Comparison of ENCODE assay signal across 1 cellular context in the genomic region with DNA sequence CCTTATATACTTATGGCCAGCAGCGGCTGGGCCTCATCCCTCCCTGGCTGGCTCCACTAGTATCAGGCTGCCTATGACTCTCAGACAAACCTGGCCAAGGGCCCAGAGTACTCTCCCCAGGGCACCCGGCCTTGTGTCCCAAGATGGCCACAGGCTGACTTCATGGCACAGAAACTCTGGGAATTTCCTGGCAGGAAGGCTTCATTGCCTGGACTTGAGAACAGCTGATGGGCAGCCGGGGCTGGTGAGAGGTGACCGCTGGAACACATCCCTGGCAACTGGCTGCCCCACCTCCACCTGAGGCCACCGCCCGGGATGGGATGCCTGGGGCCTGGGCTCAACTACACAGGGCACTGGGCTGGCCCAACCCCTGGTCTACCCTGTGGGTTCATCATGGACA.
TF ChIP-seq lines count a peak whose summit lies in the region.

No MANE protein-coding gene starts in this region.

TF ChIP-seq in HepG2, 621 proteins besides CTCF, POLR2A, EP300 and RAD21:
- TF ChIP-seq MIER2 (CRISPR knock-in tag; IDR thresholded peaks at IDR 0.05) (no peak), TEAD3 (CRISPR knock-in tag; optimal IDR thresholded peaks at IDR 0.05; ENCODE audit: borderline replicate concordance) (no peak), ZNF788 (CRISPR knock-in tag; IDR thresholded peaks at IDR 0.05; ENCODE audit: borderline replicate concordance) (no peak), ZFP90 (CRISPR knock-in tag; IDR thresholded peaks at IDR 0.05; ENCODE audit: borderline replicate concordance) (no peak), STAT5B (CRISPR knock-in tag; IDR thresholded peaks at IDR 0.05) (no peak), AKAP8 (CRISPR knock-in tag; IDR thresholded peaks at IDR 0.05) (no peak), JUNB (CRISPR knock-in tag; IDR thresholded peaks at IDR 0.05; ENCODE audit: borderline replicate concordance) (no peak), HDAC2 (CRISPR knock-in tag; IDR thresholded peaks at IDR 0.05) (no peak), ZNF564 (CRISPR knock-in tag; IDR thresholded peaks at IDR 0.05) (no peak), ZNF225 (CRISPR knock-in tag; IDR thresholded peaks at IDR 0.05) (no peak), ZNF841 (CRISPR knock-in tag; IDR thresholded peaks at IDR 0.05; ENCODE audit: borderline replicate concordance) (no peak), PREB (CRISPR knock-in tag; IDR thresholded peaks at IDR 0.05) (no peak), ZNF576 (CRISPR knock-in tag; IDR thresholded peaks at IDR 0.05) (no peak), ZNF652 (CRISPR knock-in tag; IDR thresholded peaks at IDR 0.05; ENCODE audit: borderline replicate concordance, low read depth) (no peak), CBX1 (IDR thresholded peaks at IDR 0.05; ENCODE audit: low read depth) (no peak), THYN1 (CRISPR knock-in tag; IDR thresholded peaks at IDR 0.05; ENCODE audit: borderline replicate concordance, low read depth) (no peak), HOXA9 (CRISPR knock-in tag; IDR thresholded peaks at IDR 0.05; ENCODE audit: borderline replicate concordance) (no peak), REXO4 (CRISPR knock-in tag; IDR thresholded peaks at IDR 0.05; ENCODE audit: borderline replicate concordance) (no peak), GABPB1 (CRISPR knock-in tag; IDR thresholded peaks at IDR 0.05) (no peak)
TF ChIP-seq in HepG2: peak in this region for 0.
